ENCODE assay signal across 23 cellular contexts in the genomic region with DNA sequence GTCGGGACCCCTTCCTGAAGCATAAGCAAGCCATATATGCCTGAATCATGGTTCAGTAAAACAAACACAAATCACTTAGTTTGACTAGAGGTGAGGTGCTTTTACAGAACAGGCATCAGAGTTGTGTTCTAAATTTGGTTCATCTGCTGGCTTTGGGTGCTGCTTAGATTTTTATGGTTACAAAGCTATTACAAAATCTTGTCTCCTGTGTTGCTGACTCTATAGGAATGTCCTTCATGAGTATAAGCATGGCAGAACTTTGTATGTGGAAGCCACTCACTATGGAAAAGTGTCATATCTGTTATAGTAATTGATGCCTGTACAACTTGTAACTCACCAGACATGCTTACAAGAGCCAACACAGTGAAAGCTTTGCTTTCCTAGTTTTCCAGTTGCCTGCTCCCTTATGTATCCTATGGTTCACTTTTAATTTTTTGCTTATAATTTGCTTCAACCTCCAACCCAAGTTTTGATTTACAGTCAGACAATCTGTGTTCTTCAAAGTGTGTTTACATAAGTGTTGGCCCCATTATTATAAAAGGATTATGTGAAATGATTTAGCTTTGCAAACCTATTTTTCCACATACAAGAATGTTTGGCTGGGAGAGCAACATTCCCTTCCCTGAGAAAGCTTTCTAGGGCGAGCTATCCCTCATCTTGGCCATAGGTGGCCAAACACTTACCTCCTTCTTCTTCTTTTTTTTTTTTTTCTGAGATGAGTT.
"Had no signal": no experiment of that assay in that cellular context is flagged by ENCODE, and none has a peak within 500 bp of the region (broad histone marks: within the 10 kb centered on the region; RNA-seq: fewer than 3 reads in every experiment).

No MANE protein-coding gene starts in this region.

- H3K9me3 ChIP-seq: left lung, mucosa of descending colon, ovary, thoracic aorta, vagina had no signal

- DNase-seq: activated B cell treated with CpG ODN at 0.5 μM for 24 hours; activated CD4-positive, alpha-beta memory T cell treated with anti-CD3 and anti-CD28 coated beads, Interleukin-2, amount 10 ng/mL, durations not matched to agents 7 days and 5 days; activated CD4-positive, alpha-beta T cell treated with anti-CD3 and anti-CD28 coated beads for 4 hours; activated CD8-positive, alpha-beta memory T cell treated with anti-CD3 and anti-CD28 coated beads, Interleukin-2, amount 10 ng/mL, durations not matched to agents 7 days and 5 days; amniotic stem cell; dermis blood vessel endothelial cell; effector memory CD4-positive, alpha-beta T cell; foreskin fibroblast; glutamatergic neuron; kidney; left lung; mucosa of descending colon; naive thymus-derived CD8-positive, alpha-beta T cell; ovary; stimulated activated CD4-positive, alpha-beta T cell treated with anti-CD3 and anti-CD28 coated beads, Interleukin-4, amount 100 ng/mL, for 1 hour; T-cell; T-helper 9 cell had no signal

- H3K4me1 Mint-ChIP-seq: activated B cell treated with CpG ODN at 0.5 μM for 24 hours; naive thymus-derived CD8-positive, alpha-beta T cell; stimulated activated effector memory CD8-positive, alpha-beta T cell treated with anti-CD3 and anti-CD28 coated beads, Interleukin-12 subunit alpha, Interleukin-12 subunit beta, amount 100 ng/mL, for 72 hours; T-cell had no signal

- H3K27ac Mint-ChIP-seq: activated B cell treated with CpG ODN at 0.5 μM for 24 hours; activated CD4-positive, alpha-beta memory T cell treated with anti-CD3 and anti-CD28 coated beads, Interleukin-2, amount 10 ng/mL, durations not matched to agents 7 days and 5 days; activated CD8-positive, alpha-beta memory T cell treated with anti-CD3 and anti-CD28 coated beads, Interleukin-2, amount 10 ng/mL, durations not matched to agents 7 days and 5 days; activated naive CD8-positive, alpha-beta T cell; stimulated activated effector memory CD8-positive, alpha-beta T cell treated with anti-CD3 and anti-CD28 coated beads, Interleukin-12 subunit alpha, Interleukin-12 subunit beta, amount 100 ng/mL, for 72 hours; T-cell had no signal

- H3K36me3 Mint-ChIP-seq: stimulated activated effector memory CD8-positive, alpha-beta T cell treated with anti-CD3 and anti-CD28 coated beads, Interleukin-12 subunit alpha, Interleukin-12 subunit beta, amount 100 ng/mL, for 72 hours; T-cell had no signal

- H3K4me3 ChIP-seq: left lung, mucosa of descending colon, ovary, skin epidermis, thoracic aorta, vagina had no signal

- H3K27ac ChIP-seq: left lung, ovary, skin epidermis, thoracic aorta, vagina had no signal

- H3K4me1 ChIP-seq: vagina had no signal

- H3K4me3 Mint-ChIP-seq: activated B cell treated with CpG ODN at 0.5 μM for 24 hours; activated CD4-positive, alpha-beta memory T cell treated with anti-CD3 and anti-CD28 coated beads, Interleukin-2, amount 10 ng/mL, durations not matched to agents 7 days and 5 days; activated CD8-positive, alpha-beta memory T cell treated with anti-CD3 and anti-CD28 coated beads, Interleukin-2, amount 10 ng/mL, durations not matched to agents 7 days and 5 days; activated naive CD8-positive, alpha-beta T cell; naive thymus-derived CD8-positive, alpha-beta T cell; stimulated activated effector memory CD8-positive, alpha-beta T cell treated with anti-CD3 and anti-CD28 coated beads, Interleukin-12 subunit alpha, Interleukin-12 subunit beta, amount 100 ng/mL, for 72 hours; T-cell had no signal

- ATAC-seq: activated CD8-positive, alpha-beta memory T cell treated with anti-CD3 and anti-CD28 coated beads, Interleukin-2, amount 10 ng/mL, durations not matched to agents 7 days and 5 days; left lung; mucosa of descending colon; naive thymus-derived CD8-positive, alpha-beta T cell; SK-N-SH treated with all-trans-retinoic acid at 6 μM for 48 hours; stimulated activated effector memory CD8-positive, alpha-beta T cell treated with anti-CD3 and anti-CD28 coated beads, Interleukin-12 subunit alpha, Interleukin-12 subunit beta, amount 100 ng/mL, for 72 hours; T-cell had no signal

- H3K27me3 ChIP-seq: left lung, ovary, vagina had no signal

- H3K36me3 ChIP-seq: ovary, thoracic aorta, vagina had no signal
